1 cellular context compared by ENCODE assay signal in genomic region chr9:98974994-98975712, GRCh38.
TF ChIP-seq lines count a peak whose summit lies in the region.

No MANE protein-coding gene starts in this region.

TF ChIP-seq in SK-N-SH treated with all-trans-retinoic acid at 6 μM for 48 hours, 23 proteins besides CTCF, POLR2A, EP300 and RAD21 (continued from another document):
- TF ChIP-seq CREB5 (CRISPR knock-in tag; IDR thresholded peaks at IDR 0.05; ENCODE audit: low read depth) (no peak), ZFP30 (CRISPR knock-in tag; IDR thresholded peaks at IDR 0.05) (no peak), ZC3H10 (CRISPR knock-in tag; IDR thresholded peaks at IDR 0.05) (no peak), SNAI2 (CRISPR knock-in tag; IDR thresholded peaks at IDR 0.05) (no peak), BACH2 (CRISPR knock-in tag; IDR thresholded peaks at IDR 0.05; ENCODE audit: borderline replicate concordance) (no peak), CSDC2 (CRISPR knock-in tag; IDR thresholded peaks at IDR 0.05) (no peak), ESRRG (CRISPR knock-in tag; IDR thresholded peaks at IDR 0.05) (no peak), ZNF8 (CRISPR knock-in tag; IDR thresholded peaks at IDR 0.05) (no peak)
